11 cellular contexts compared by ENCODE assay signal in genomic region chr11:71930556-71931244, GRCh38. TPM values are rescaled to one million over a fixed set of nuclear protein-coding genes. Genes with fewer than 3 reads are reported as not detected.
DNase-seq lines count a peak whose midpoint lies in the region; ATAC-seq lines count a peak whose summit lies in the region.
"Had no signal": no experiment of that assay in that cellular context is flagged by ENCODE, and none has a peak within 500 bp of the region (broad histone marks: within the 10 kb centered on the region; RNA-seq: fewer than 3 reads in every experiment).

No MANE protein-coding gene starts in this region.

- peaks cover 4% of the 10 kb centered on the region for H3K36me3 Mint-ChIP-seq in stimulated activated naive CD8-positive, alpha-beta T cell treated with anti-CD3 and anti-CD28 coated beads, Interleukin-15, Interleukin-2, amounts not matched to agents 100 ng/mL and 50 ng/mL, for 24 hours (ENCODE audit: low read depth)
- H3K36me3 Mint-ChIP-seq in activated CD4-positive, alpha-beta memory T cell treated with anti-CD3 and anti-CD28 coated beads, Interleukin-2, amount 10 ng/mL, durations not matched to agents 7 days and 5 days (ENCODE audit: low read depth): peaks cover 9% of the 10 kb centered on the region
- H3K36me3 Mint-ChIP-seq in immature natural killer cell: no peaks in the 10 kb centered on the region

- no peak for ATAC-seq in stimulated activated naive CD8-positive, alpha-beta T cell treated with anti-CD3 and anti-CD28 coated beads, Interleukin-15, Interleukin-2, amounts not matched to agents 100 U/mL and 50 U/mL, for 24 hours
- no peak for ATAC-seq in GM19328 (IDR thresholded peaks at IDR 0.05; ENCODE audit: unreplicated experiment)

- H3K4me1 ChIP-seq in effector memory CD4-positive, alpha-beta T cell (ENCODE audit: control insufficient read depth, insufficient read depth, low read length, poor library complexity, severe bottlenecking): peaks cover 10% of the 10 kb centered on the region

- no peak for DNase-seq in stimulated activated naive CD8-positive, alpha-beta T cell treated with anti-CD3 and anti-CD28 coated beads, Interleukin-15, Interleukin-2, amounts not matched to agents 100 U/mL and 50 U/mL, for 24 hours
- no peak for DNase-seq in activated CD4-positive, alpha-beta memory T cell treated with anti-CD3 and anti-CD28 coated beads, Interleukin-2, amount 10 ng/mL, durations not matched to agents 7 days and 5 days
- DNase-seq in immature natural killer cell: no peak
- no peak for DNase-seq in dermis blood vessel endothelial cell
- DNase-seq in NCI-H345 (lab: John Stamatoyannopoulos, UW): no peak
- no peak for DNase-seq in effector memory CD4-positive, alpha-beta T cell
- DNase-seq: activated gamma-delta T cell, kidney had no signal

- no peaks in the 10 kb centered on the region for H3K27me3 Mint-ChIP-seq in stimulated activated naive CD8-positive, alpha-beta T cell treated with anti-CD3 and anti-CD28 coated beads, Interleukin-15, Interleukin-2, amounts not matched to agents 100 ng/mL and 50 ng/mL, for 24 hours
- H3K27me3 Mint-ChIP-seq in activated CD4-positive, alpha-beta memory T cell treated with anti-CD3 and anti-CD28 coated beads, Interleukin-2, amount 10 ng/mL, durations not matched to agents 7 days and 5 days: no peaks in the 10 kb centered on the region
- peaks cover 5 to 18% (median 9%) of the 10 kb centered on the region in 3 donors for H3K27me3 Mint-ChIP-seq in immature natural killer cell (ENCODE audit: low read depth in 3 of 3)

- H3K9me3 Mint-ChIP-seq in stimulated activated naive CD8-positive, alpha-beta T cell treated with anti-CD3 and anti-CD28 coated beads, Interleukin-15, Interleukin-2, amounts not matched to agents 100 ng/mL and 50 ng/mL, for 24 hours: no peaks in the 10 kb centered on the region
- no peaks in the 10 kb centered on the region for H3K9me3 Mint-ChIP-seq in activated CD4-positive, alpha-beta memory T cell treated with anti-CD3 and anti-CD28 coated beads, Interleukin-2, amount 10 ng/mL, durations not matched to agents 7 days and 5 days
- no peaks in the 10 kb centered on the region for H3K9me3 Mint-ChIP-seq in immature natural killer cell

- H3K4me3 ChIP-seq in effector memory CD4-positive, alpha-beta T cell (ENCODE audit: insufficient read depth, low read depth, low read length, poor library complexity, severe bottlenecking): no peak overlapping the region

- H3K27me3 ChIP-seq in effector memory CD4-positive, alpha-beta T cell (replicated peaks; ENCODE audit: control insufficient read depth, insufficient read depth, low read length, poor library complexity, severe bottlenecking): no peaks in the 10 kb centered on the region

- H3K9me3 ChIP-seq in effector memory CD4-positive, alpha-beta T cell (ENCODE audit: control insufficient read depth, low read length): no peaks in the 10 kb centered on the region

- peaks cover 65% of the 10 kb centered on the region for H3K4me1 Mint-ChIP-seq in stimulated activated naive CD8-positive, alpha-beta T cell treated with anti-CD3 and anti-CD28 coated beads, Interleukin-15, Interleukin-2, amounts not matched to agents 100 ng/mL and 50 ng/mL, for 24 hours (ENCODE audit: low read depth)
- H3K4me1 Mint-ChIP-seq in activated CD4-positive, alpha-beta memory T cell treated with anti-CD3 and anti-CD28 coated beads, Interleukin-2, amount 10 ng/mL, durations not matched to agents 7 days and 5 days: peaks cover 58% of the 10 kb centered on the region
- peaks cover 52 to 68% of the 10 kb centered on the region in 2 donors for H3K4me1 Mint-ChIP-seq in immature natural killer cell

- H3K4me3 Mint-ChIP-seq in stimulated activated naive CD8-positive, alpha-beta T cell treated with anti-CD3 and anti-CD28 coated beads, Interleukin-15, Interleukin-2, amounts not matched to agents 100 ng/mL and 50 ng/mL, for 24 hours: peak overlapping the region; percentile 97
- peak overlapping the region; percentile 95 for H3K4me3 Mint-ChIP-seq in activated CD4-positive, alpha-beta memory T cell treated with anti-CD3 and anti-CD28 coated beads, Interleukin-2, amount 10 ng/mL, durations not matched to agents 7 days and 5 days
- H3K4me3 Mint-ChIP-seq in immature natural killer cell: peak overlapping the region; percentile 16 to 100 (median 99)

- POLR2A ChIA-PET in activated CD4-positive, alpha-beta memory T cell treated with anti-CD3 and anti-CD28 coated beads, Interleukin-2, amount 10 ng/mL, durations not matched to agents 7 days and 5 days (lab: Charles Lee): interaction anchor here (1.0 to 1.6 kb wide), 3 partner anchors 13 to 110 kb away, joined by 3 to 5 read pairs (median 3); no protein-coding TSS in a partner anchor

- CTCF ChIA-PET in activated CD4-positive, alpha-beta memory T cell treated with anti-CD3 and anti-CD28 coated beads, Interleukin-2, amount 10 ng/mL, durations not matched to agents 7 days and 5 days (lab: Charles Lee): interaction anchor here (0.8 kb wide), 1 partner anchor 130 kb away, joined by 3 read pairs; no protein-coding TSS in a partner anchor

- peak overlapping the region; percentile 38 for H3K27ac Mint-ChIP-seq in stimulated activated naive CD8-positive, alpha-beta T cell treated with anti-CD3 and anti-CD28 coated beads, Interleukin-15, Interleukin-2, amounts not matched to agents 100 ng/mL and 50 ng/mL, for 24 hours
- H3K27ac Mint-ChIP-seq in activated CD4-positive, alpha-beta memory T cell treated with anti-CD3 and anti-CD28 coated beads, Interleukin-2, amount 10 ng/mL, durations not matched to agents 7 days and 5 days: no peak overlapping the region
- H3K27ac Mint-ChIP-seq in immature natural killer cell: peak overlapping the region in 3 of 6 donors; percentile 4 to 97 (median 54)

- no peaks in the 10 kb centered on the region for H3K36me3 ChIP-seq in effector memory CD4-positive, alpha-beta T cell (ENCODE audit: control insufficient read depth, insufficient read depth, low read length)

- no peak overlapping the region for H3K27ac ChIP-seq in effector memory CD4-positive, alpha-beta T cell (ENCODE audit: insufficient read depth, low read length, poor library complexity, severe bottlenecking)

RNA-seq across cellular contexts. Expression of gene RNF121, which starts 1.9 kb away (rescaled TPM):
- total RNA-seq in activated CD4-positive, alpha-beta memory T cell treated with anti-CD3 and anti-CD28 coated beads, Interleukin-2, amount 10 ng/mL, durations not matched to agents 7 days and 5 days: 10 to 100 TPM; 25.7 to 28.1 TPM
- polyA plus RNA-seq in immature natural killer cell: 10 to 100 TPM in 2 of 3 donors, 1 to 10 TPM in 1; 9.8 to 16.0 (median 13.4) TPM
- 26.9 and 36.4 TPM in 2 replicates for total RNA-seq in dermis blood vessel endothelial cell

RNA-seq across cellular contexts. Expression of gene XNDC1N, which starts 2.3 kb away (rescaled TPM):
- total RNA-seq in activated CD4-positive, alpha-beta memory T cell treated with anti-CD3 and anti-CD28 coated beads, Interleukin-2, amount 10 ng/mL, durations not matched to agents 7 days and 5 days: 10 to 100 TPM; 12.8 to 14.0 TPM
- polyA plus RNA-seq in immature natural killer cell: 1 to 10 TPM; 4.0 to 5.0 (median 4.5) TPM
- total RNA-seq in dermis blood vessel endothelial cell: 6.1 and 6.3 TPM in 2 replicates

RNA-seq across cellular contexts. Expression of gene DEFB131B, which starts 52.4 kb away (rescaled TPM):
- not detected for total RNA-seq in activated CD4-positive, alpha-beta memory T cell treated with anti-CD3 and anti-CD28 coated beads, Interleukin-2, amount 10 ng/mL, durations not matched to agents 7 days and 5 days
- polyA plus RNA-seq in immature natural killer cell: not detected
- total RNA-seq in dermis blood vessel endothelial cell: not detected in 2 replicates
- total RNA-seq: kidney; T-helper 2 cell treated with Interferon-gamma antibody and Interleukin-4, amounts not matched to agents 100 ng/mL and 5 ng/mL, for 36 hours had no signal
